ENCODE assay signal across 8 cellular contexts in the genomic region with DNA sequence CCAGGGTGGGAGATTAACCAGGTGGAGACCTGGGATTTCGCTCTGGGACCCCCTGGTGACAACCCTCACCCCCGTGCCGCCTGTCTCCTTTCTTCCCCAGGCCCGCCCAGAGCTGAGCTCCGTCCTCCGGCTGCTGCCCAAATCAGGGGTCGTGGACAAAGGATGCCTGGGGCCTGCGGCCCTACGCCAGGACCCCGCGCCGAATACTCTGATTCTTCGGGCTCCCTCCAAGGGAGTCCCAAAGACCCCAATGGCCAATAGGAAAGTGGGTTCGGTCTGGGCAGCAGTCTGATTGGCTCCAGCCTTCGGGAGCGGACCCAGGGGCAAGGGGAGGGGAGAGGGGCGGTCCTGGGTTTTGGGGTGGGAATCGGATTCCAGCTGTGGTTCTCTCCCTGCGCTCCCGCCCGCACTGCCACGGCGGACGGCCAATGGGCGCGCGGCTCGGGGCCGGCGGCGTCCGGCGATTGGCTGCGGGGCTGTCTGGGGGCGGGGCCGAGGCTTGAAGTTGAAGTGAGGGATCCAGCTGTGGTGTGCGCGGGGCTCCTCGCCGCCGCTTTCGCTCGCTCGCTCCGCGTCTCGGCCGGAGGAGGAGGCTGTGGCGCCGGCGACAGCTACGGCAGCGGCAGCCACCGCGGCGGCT. TPM values are rescaled to one million over a fixed set of nuclear protein-coding genes. Genes with fewer than 3 reads are reported as not detected.
DNase-seq lines count a peak whose midpoint lies in the region; TF ChIP-seq lines count a peak whose summit lies in the region.

TSS of gene CACNA1G (plus strand) at position 531 of the 640 bp plus-strand sequence. CDS start 745 bp downstream, outside the sequence.

- no peaks in the 10 kb centered on the region for H3K9me3 ChIP-seq in esophagus (ENCODE audit: control insufficient read depth in 2 of 2, insufficient read depth in 1 of 2, low read depth in 1 of 2, low read length in 1 of 2)
- H3K9me3 ChIP-seq in muscle layer of colon (ENCODE audit: low read length) = no peaks in the 10 kb centered on the region

- TF ChIP-seq CTCF in GM20000 (IDR thresholded peaks at IDR 0.05; ENCODE audit: extremely low read depth, missing control alignments) = no peak
- TF ChIP-seq CTCF in HL-60 (IDR thresholded peaks at IDR 0.05; ENCODE audit: insufficient read depth, low read length) = no peak

- H3K27ac ChIP-seq in HL-60 (replicated peaks) = no peak within 1 kb of the TSS
- H3K27ac ChIP-seq in esophagus (ENCODE audit: low read depth in 2 of 2, low read length in 1 of 2) = no peak within 1 kb of the TSS
- H3K27ac ChIP-seq in muscle layer of colon (ENCODE audit: low read depth, low read length) = no peak within 1 kb of the TSS

- peak; percentile 81 for DNase-seq in COLO829 (ENCODE audit: low spot score)
- peak; percentile 97 for DNase-seq in GM20000 (ENCODE audit: low spot score)
- DNase-seq in HL-60 (ENCODE audit: low read depth in 1 of 2, low spot score in 1 of 2) = peak; percentile 64 to 81
- DNase-seq in NOMO-1 treated with dmso at 0.1 percent for 144 hours (lab: John Stamatoyannopoulos, UW; ENCODE audit: unreplicated experiment) = peak; percentile 78
- DNase-seq in activated T-cell treated with anti-CD3 and anti-CD28 coated beads for 1 hour (ENCODE audit: low read depth) = peak; percentile 82
- peak; percentile 78 for DNase-seq in stimulated activated CD8-positive, alpha-beta memory T cell treated with anti-CD3 and anti-CD28 coated beads, Interleukin-4, amount 100 ng/mL, for 24 hours (ENCODE audit: low read depth)

- peaks cover 12 to 13% of the 10 kb centered on the region in 2 donors for H3K4me1 ChIP-seq in esophagus (ENCODE audit: control insufficient read depth in 2 of 2, insufficient read depth in 2 of 2, low read length in 1 of 2)
- peaks cover 15% of the 10 kb centered on the region for H3K4me1 ChIP-seq in muscle layer of colon (ENCODE audit: insufficient read depth, low read length)

- H3K27me3 ChIP-seq in HL-60 (ENCODE audit: insufficient read depth, poor library complexity, severe bottlenecking) (peaks cover 61% of the 10 kb centered on the region), esophagus (ENCODE audit: control insufficient read depth in 1 of 2, insufficient read depth in 2 of 2, low read length in 2 of 2) (peaks cover 0 to 31% of the 10 kb centered on the region in 2 donors), muscle layer of colon (ENCODE audit: control insufficient read depth in 1 of 2, insufficient read depth in 2 of 2, low read length in 2 of 2) (peaks cover 27 to 67% of the 10 kb centered on the region in 2 donors)

- no peak within 1 kb of the TSS for H3K9ac ChIP-seq in muscle layer of colon (ENCODE audit: low read length)

- H3K4me3 ChIP-seq in HL-60 (replicated peaks; ENCODE audit: insufficient read depth, low read length) (peak within 1 kb of the TSS; percentile 5), esophagus (ENCODE audit: low read depth in 1 of 2, low read length in 2 of 2) (peak within 1 kb of the TSS; percentile 40 to 48), muscle layer of colon (ENCODE audit: low read depth in 1 of 2, low read length in 2 of 2) (peak within 1 kb of the TSS; percentile 51 to 61)

- H3K36me3 ChIP-seq in esophagus (ENCODE audit: control insufficient read depth in 2 of 2, insufficient read depth in 2 of 2, low read length in 1 of 2) (no peaks in the 10 kb centered on the region), muscle layer of colon (ENCODE audit: insufficient read depth, low read length) (peaks cover 5% of the 10 kb centered on the region)

- 1 to 3% methylated on average over 22 to 56 of the region's 56 CpGs for WGBS in esophagus, 2 donors

RNA-seq across cellular contexts. Expression of gene CACNA1G, which starts in this region (rescaled TPM):
- polyA plus RNA-seq in esophagus = under 1 TPM; 0.06 to 0.13 TPM

Comparison
In these comparisons a context has a peak if more than half of its experiments do, and no peak if none do; other contexts are left out.
1. H3K4me3 ChIP-seq: peak in every context shown above with its lines; median percentile 56 in muscle layer of colon; 44 in esophagus; 5 in HL-60.